24 cellular contexts compared by ENCODE assay signal in the genomic region with DNA sequence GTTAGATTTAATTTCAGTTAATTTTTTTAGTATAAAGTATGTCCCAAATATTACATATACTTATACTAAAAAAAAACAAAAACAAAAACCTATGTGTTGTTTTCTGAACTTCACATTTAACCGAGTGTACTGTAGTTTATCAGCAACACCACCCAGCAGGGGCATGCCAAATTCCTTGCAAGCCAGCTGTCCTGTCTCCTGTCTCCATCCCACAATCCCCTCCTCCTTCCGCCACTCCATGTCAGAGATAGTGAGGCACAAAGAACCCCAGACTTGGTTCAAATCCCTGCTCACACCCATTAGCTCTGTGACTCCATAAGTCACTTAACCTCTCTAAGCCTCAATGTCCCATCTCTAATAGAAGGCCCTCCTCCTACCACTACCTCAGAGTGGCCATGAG. TPM values are rescaled to one million over a fixed set of nuclear protein-coding genes. Genes with fewer than 3 reads are reported as not detected.
A peak's percentile ranks its signal among the peaks of the same experiment; 100 is the strongest.
DNase-seq lines count a peak whose midpoint lies in the region; ATAC-seq, FAIRE-seq and TF ChIP-seq lines count a peak whose summit lies in the region.
"Had no signal": no experiment of that assay in that cellular context is flagged by ENCODE, and none has a peak within 500 bp of the region (broad histone marks: within the 10 kb centered on the region; RNA-seq: fewer than 3 reads in every experiment).

No MANE protein-coding gene starts in this region.

- no peak for TF ChIP-seq POLR2A in HepG2 (IDR thresholded peaks at IDR 0.05; ENCODE audit: insufficient read depth in 1 of 2, low read depth in 2 of 2, low read length in 2 of 2)

- H3K36me3 Mint-ChIP-seq in neural progenitor cell = peaks cover 18% of the 10 kb centered on the region
- H3K36me3 Mint-ChIP-seq in CD8-positive, alpha-beta memory T cell = peaks cover 0 to 42% (median 10%) of the 10 kb centered on the region in 3 donors

- H3K4me3 ChIP-seq in cardiac muscle cell = no peak overlapping the region
- no peak overlapping the region for H3K4me3 ChIP-seq in right atrium auricular region
- H3K4me3 ChIP-seq in neural progenitor cell = no peak overlapping the region
- no peak overlapping the region for H3K4me3 ChIP-seq in CD8-positive, alpha-beta memory T cell (ENCODE audit: low read length)
- no peak overlapping the region for H3K4me3 ChIP-seq in HepG2 (replicated peaks in 1 of 3; ENCODE audit: insufficient read depth in 1 of 3, low read depth in 2 of 3, low read length in 3 of 3)
- H3K4me3 ChIP-seq: PC-9 had no signal

- TF ChIP-seq RAD21 in HepG2 (CRISPR knock-in tag; IDR thresholded peaks at IDR 0.05) = no peak

- no peak overlapping the region for H2AFZ ChIP-seq in neural progenitor cell (replicated peaks)
- no peak overlapping the region for H2AFZ ChIP-seq in HepG2 (ENCODE audit: low read length)
- H2AFZ ChIP-seq: PC-9 had no signal

- no peaks in the 10 kb centered on the region for H3K27me3 ChIP-seq in cardiac muscle cell
- no peaks in the 10 kb centered on the region for H3K27me3 ChIP-seq in right atrium auricular region
- no peaks in the 10 kb centered on the region for H3K27me3 ChIP-seq in neural progenitor cell
- H3K27me3 ChIP-seq in CD8-positive, alpha-beta memory T cell (ENCODE audit: insufficient read depth, low read length, poor library complexity, severe bottlenecking) = no peaks in the 10 kb centered on the region
- no peaks in the 10 kb centered on the region for H3K27me3 ChIP-seq in HepG2 (ENCODE audit: control insufficient read depth in 1 of 2, insufficient read depth in 2 of 2, low read length in 2 of 2)
- H3K27me3 ChIP-seq: BE2C had no signal

- FAIRE-seq in HepG2 (lab: Jason Lieb, UNC) = no peak
- FAIRE-seq: GM19239 had no signal

- H3K9me3 Mint-ChIP-seq in neural progenitor cell = no peaks in the 10 kb centered on the region
- no peaks in the 10 kb centered on the region for H3K9me3 Mint-ChIP-seq in CD8-positive, alpha-beta memory T cell
- H3K9me3 Mint-ChIP-seq: CD14-positive monocyte had no signal

- TF ChIP-seq EP300 in HepG2 (IDR thresholded peaks at IDR 0.05; ENCODE audit: low read depth in 2 of 2, low read length in 2 of 2) (no peak), HepG2 (CRISPR knock-in tag; IDR thresholded peaks at IDR 0.05; ENCODE audit: borderline replicate concordance) (no peak)

- no peak for TF ChIP-seq CTCF in cardiac muscle cell (IDR thresholded peaks at IDR 0.05; ENCODE audit: low read depth, low read length)
- TF ChIP-seq CTCF in right atrium auricular region (IDR thresholded peaks at IDR 0.05) = no peak
- no peak for TF ChIP-seq CTCF in neural progenitor cell (IDR thresholded peaks at IDR 0.05)
- TF ChIP-seq CTCF in HepG2 (CRISPR knock-in tag; IDR thresholded peaks at IDR 0.05) = no peak

- no peak overlapping the region for H3K9ac ChIP-seq in neural progenitor cell
- no peak overlapping the region for H3K9ac ChIP-seq in HepG2 (ENCODE audit: insufficient read depth, low read depth, low read length)

- BruUV-seq in HepG2 (replicated peaks; lab: Mats Ljungman, UMichigan) = no TSS peak

- peaks cover 4% of the 10 kb centered on the region for H3K27me3 Mint-ChIP-seq in neural progenitor cell (ENCODE audit: insufficient read depth, low read depth)
- no peaks in the 10 kb centered on the region for H3K27me3 Mint-ChIP-seq in CD8-positive, alpha-beta memory T cell

- CTCF ChIA-PET in CD8-positive, alpha-beta memory T cell (lab: Charles Lee) = no interaction called here
- CTCF ChIA-PET in HepG2 (lab: Yijun Ruan, JAX; ENCODE audit: low intra/inter-chr PET ratio, low total read pairs) = no interaction called here

- H3K4me2 ChIP-seq in neural progenitor cell (no peak overlapping the region), HepG2 (ENCODE audit: low read depth, low read length) (no peak overlapping the region)
- H3K4me2 ChIP-seq: PC-9 had no signal

- peaks cover 15% of the 10 kb centered on the region for H3K4me1 ChIP-seq in cardiac muscle cell (ENCODE audit: low read depth)
- peaks cover 0 to 34% of the 10 kb centered on the region in 2 donors for H3K4me1 ChIP-seq in right atrium auricular region
- peaks cover 37% of the 10 kb centered on the region for H3K4me1 ChIP-seq in neural progenitor cell
- H3K4me1 ChIP-seq in CD8-positive, alpha-beta memory T cell (ENCODE audit: insufficient read depth, low read length) = no peaks in the 10 kb centered on the region
- no peaks in the 10 kb centered on the region for H3K4me1 ChIP-seq in HepG2 (ENCODE audit: insufficient read depth, low read length)
- H3K4me1 ChIP-seq: BE2C had no signal

- WGBS in HepG2 (ENCODE audit: low lambda C conversion rate) = 97% methylated on average over 2 of the region's 2 CpGs

- H4K20me1 ChIP-seq in neural progenitor cell (ENCODE audit: low read depth) (peaks cover 50% of the 10 kb centered on the region), HepG2 (ENCODE audit: insufficient read depth, low read length) (no peaks in the 10 kb centered on the region)

- H3K4me1 Mint-ChIP-seq in neural progenitor cell = peaks cover 30% of the 10 kb centered on the region
- peaks cover 5 to 11% (median 6%) of the 10 kb centered on the region in 3 donors for H3K4me1 Mint-ChIP-seq in CD8-positive, alpha-beta memory T cell
- H3K4me1 Mint-ChIP-seq: CD14-positive monocyte had no signal

- POLR2A ChIA-PET in CD8-positive, alpha-beta memory T cell (lab: Charles Lee) = no interaction called here
- POLR2A ChIA-PET in HepG2 (lab: Yijun Ruan, JAX) = no interaction called here

- no peak overlapping the region for H3K4me3 Mint-ChIP-seq in neural progenitor cell
- no peak overlapping the region for H3K4me3 Mint-ChIP-seq in CD8-positive, alpha-beta memory T cell
- H3K4me3 Mint-ChIP-seq: CD14-positive monocyte had no signal

- H3K9me3 ChIP-seq in cardiac muscle cell (ENCODE audit: low read depth) = no peaks in the 10 kb centered on the region
- no peaks in the 10 kb centered on the region for H3K9me3 ChIP-seq in right atrium auricular region
- H3K9me3 ChIP-seq in neural progenitor cell (ENCODE audit: low read depth) = no peaks in the 10 kb centered on the region
- H3K9me3 ChIP-seq in CD8-positive, alpha-beta memory T cell (ENCODE audit: low read length) = no peaks in the 10 kb centered on the region
- H3K9me3 ChIP-seq in HepG2 (ENCODE audit: low read length) = no peaks in the 10 kb centered on the region
- H3K9me3 ChIP-seq: BE2C had no signal

- in situ Hi-C loops in HepG2 (cut with HindIII; ENCODE audit: extremely low pct_ligation_motif_present, low pct_unique_long_range_greater_than_20kb) = no loop called here

- no peak for ATAC-seq in HepG2

- DNase-seq in NCI-H2171 treated with DMSO at 0.1 percent for 48 hours (lab: John Stamatoyannopoulos, UW) (peak; percentile 4), NCI-H2171 (lab: John Stamatoyannopoulos, UW) (no peak), cardiac muscle cell (ENCODE audit: low read depth in 1 of 2, low spot score in 1 of 2) (peak; percentile 12 to 27), right atrium auricular region (ENCODE audit: low spot score) (no peak), neural progenitor cell (ENCODE audit: low spot score) (no peak), SK-N-DZ (ENCODE audit: low spot score) (no peak), HepG2 (ENCODE audit: low spot score) (no peak)
- no peak for DNase-seq in CD8-positive, alpha-beta memory T cell
- DNase-seq: 8988T, ACHN, BE2C, Calu3, Karpas-422, NCI-H1092 treated with DMSO at 0.1 percent for 48 hours, NCI-H1436 treated with DMSO at 0.1 percent for 48 hours, NCI-H187 treated with DMSO at 0.1 percent for 48 hours, NCI-H2107, NCI-H446 treated with DMSO at 0.1 percent for 48 hours, NCI-H526, NCI-H82, PC-9, SHP77 had no signal

- H3K27ac ChIP-seq in cardiac muscle cell (no peak overlapping the region), right atrium auricular region (peak overlapping the region; percentile 60 to 66), neural progenitor cell (no peak overlapping the region), HepG2 (ENCODE audit: extremely low read length, insufficient read depth, low read length) (no peak overlapping the region)
- H3K27ac ChIP-seq in CD8-positive, alpha-beta memory T cell (ENCODE audit: low read depth, low read length) = no peak overlapping the region
- H3K27ac ChIP-seq: PC-9 had no signal

- peak overlapping the region; percentile 43 for H3K27ac Mint-ChIP-seq in neural progenitor cell
- H3K27ac Mint-ChIP-seq in CD8-positive, alpha-beta memory T cell = no peak overlapping the region

- H3K36me3 ChIP-seq in cardiac muscle cell = peaks cover 11% of the 10 kb centered on the region
- H3K36me3 ChIP-seq in right atrium auricular region = peaks cover 24% of the 10 kb centered on the region
- H3K36me3 ChIP-seq in neural progenitor cell = no peaks in the 10 kb centered on the region
- no peaks in the 10 kb centered on the region for H3K36me3 ChIP-seq in CD8-positive, alpha-beta memory T cell (ENCODE audit: insufficient read depth, low read length)
- H3K36me3 ChIP-seq in HepG2 (replicated peaks in 1 of 2; ENCODE audit: control insufficient read depth in 1 of 2, insufficient read depth in 2 of 2, low read length in 2 of 2) = peaks cover 11 to 26% of the 10 kb centered on the region in 2 experiments
- H3K36me3 ChIP-seq: BE2C had no signal

- H3K79me2 ChIP-seq in neural progenitor cell (ENCODE audit: low read depth) = peaks cover 46% of the 10 kb centered on the region
- H3K79me2 ChIP-seq in HepG2 (ENCODE audit: insufficient read depth, low read length) = no peaks in the 10 kb centered on the region

- H3F3A ChIP-seq in neural progenitor cell (ENCODE audit: low read depth) = peaks cover 26% of the 10 kb centered on the region

- intact Hi-C loops in HepG2 (cut with micrococcal nuclease; ENCODE audit: unreplicated experiment) = no loop called here

RNA-seq across cellular contexts. Expression of gene CHST10, which starts 9.4 kb away (rescaled TPM):
- total RNA-seq in cardiac muscle cell (21.6 and 22.2 TPM in 2 replicates), right atrium auricular region (10 to 100 TPM; 12.5 to 16.4 TPM), neural progenitor cell (ENCODE audit: low replicate concordance) (27.3 and 28.1 TPM in 2 replicates), HepG2 (2016; rRNA removed; fragmentation: Illumina TruSeq; extraction: Trizol) (8.5 and 14.2 TPM in 2 replicates)
- polyA plus RNA-seq in cardiac muscle cell (21.0 and 30.0 TPM in 2 replicates), HepG2 (2011; rRNA removed) (10.5 and 11.5 TPM in 2 replicates)
- 10 to 100 TPM; 11.0 to 15.5 TPM for total RNA-seq in CD8-positive, alpha-beta memory T cell
- 7.2 TPM for polyA plus RNA-seq in CD8-positive, alpha-beta memory T cell
- polyA plus RNA-seq in SK-N-DZ (2014; cell fraction: cytosol; rRNA removed) = 20.1 and 22.4 TPM in 2 replicates
- polyA plus RNA-seq in SK-N-DZ (2014; cell fraction: nucleus; rRNA removed) = 20.2 and 21.5 TPM in 2 replicates
- total RNA-seq in HepG2 (2016; cell fraction: cytosol; rRNA removed; fragmentation: Illumina TruSeq; extraction: Trizol; ENCODE audit: low read depth) = 2.4 and 3.0 TPM in 2 replicates
- total RNA-seq in HepG2 (2016; cell fraction: insoluble cytoplasmic fraction; rRNA removed; fragmentation: Illumina TruSeq; extraction: Trizol) = 7.1 and 13.1 TPM in 2 replicates
- total RNA-seq in HepG2 (2016; cell fraction: membrane; rRNA removed; fragmentation: Illumina TruSeq; extraction: Trizol) = 6.9 and 7.7 TPM in 2 replicates
- 12.2 and 15.8 TPM in 2 replicates for total RNA-seq in HepG2 (2016; cell fraction: nucleus; rRNA removed; fragmentation: Illumina TruSeq; extraction: Trizol)
- 8.3 and 11.0 TPM in 2 replicates for polyA plus RNA-seq in HepG2 (2011; cell fraction: cytosol; rRNA removed)
- polyA plus RNA-seq in HepG2 (2011; cell fraction: nucleus; rRNA removed) = 9.0 and 10.7 TPM in 2 replicates
- polyA plus RNA-seq in HepG2 (2012) = 8.8 TPM in 2 replicates
- 1.5 and 2.5 TPM in 2 replicates for polyA plus RNA-seq in HepG2 (2016; cell fraction: cytosol; fragmentation: Illumina TruSeq; extraction: Trizol; ENCODE audit: low read depth)
- polyA plus RNA-seq in HepG2 (2016; cell fraction: insoluble cytoplasmic fraction; fragmentation: Illumina TruSeq; extraction: Trizol; ENCODE audit: low read depth) = 6.7 and 7.6 TPM in 2 replicates
- polyA plus RNA-seq in HepG2 (2016; cell fraction: membrane; fragmentation: Illumina TruSeq; extraction: Trizol; ENCODE audit: low read depth) = 4.5 and 6.1 TPM in 2 replicates
- polyA plus RNA-seq in HepG2 (2016; cell fraction: nucleus; fragmentation: Illumina TruSeq; extraction: Trizol; ENCODE audit: insufficient read depth, low read depth) = 20.4 and 23.1 TPM in 2 replicates
- polyA minus RNA-seq in HepG2 (2011; rRNA and poly(A)+ RNA removed; ENCODE audit: low replicate concordance) = 14.1 and 16.5 TPM in 2 replicates
- polyA minus RNA-seq in HepG2 (2011; cell fraction: cytosol; rRNA and poly(A)+ RNA removed) = 8.0 and 9.3 TPM in 2 replicates
- 17.4 and 18.0 TPM in 2 replicates for polyA minus RNA-seq in HepG2 (2011; cell fraction: nucleus; rRNA and poly(A)+ RNA removed)
- total RNA-seq: PC-9 had no signal

Comparison
In these comparisons a context has a peak if more than half of its experiments do, and no peak if none do; other contexts are left out.
1. DNase-seq: peak in NCI-H2171 treated with DMSO at 0.1 percent for 48 hours (single experiment) and cardiac muscle cell (2 of 2); none in NCI-H2171 (single experiment), right atrium auricular region (single experiment), neural progenitor cell (single experiment), CD8-positive, alpha-beta memory T cell (0 of 5), SK-N-DZ (single experiment) and HepG2 (single experiment).
2. H3K27ac ChIP-seq: peak in right atrium auricular region (2 of 2); none in cardiac muscle cell (single experiment), neural progenitor cell (single experiment), CD8-positive, alpha-beta memory T cell (single experiment) and HepG2 (single experiment).